ENCODE assay signal across 18 cellular contexts in the genomic region with DNA sequence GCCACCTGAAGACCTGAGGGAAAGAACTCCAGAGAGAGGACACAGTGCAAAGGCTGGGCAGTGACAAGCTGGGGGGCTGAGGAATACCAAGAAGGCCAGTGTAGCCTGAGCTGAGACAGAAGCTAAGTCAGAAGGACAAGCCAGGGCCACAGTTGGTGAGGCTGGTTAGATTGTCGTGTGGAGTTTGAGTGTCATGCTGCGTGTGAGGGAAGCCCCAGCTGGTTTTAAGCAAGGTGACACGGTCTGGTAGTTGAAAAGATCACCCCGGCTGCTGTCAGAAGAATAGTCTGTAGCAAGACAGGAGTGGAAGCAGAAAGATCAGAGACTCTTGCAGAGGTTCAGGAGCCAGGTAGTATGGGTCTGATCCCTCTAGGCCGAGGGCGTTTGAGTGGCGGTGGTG. TPM values are rescaled to one million over a fixed set of nuclear protein-coding genes. Genes with fewer than 3 reads are reported as not detected.
DNase-seq lines count a peak whose midpoint lies in the region; ATAC-seq and TF ChIP-seq lines count a peak whose summit lies in the region.
"Had no signal": no experiment of that assay in that cellular context is flagged by ENCODE, and none has a peak within 500 bp of the region (broad histone marks: within the 10 kb centered on the region; RNA-seq: fewer than 3 reads in every experiment).

No MANE protein-coding gene starts in this region.

- peak overlapping the region; percentile 30 for H3K27ac Mint-ChIP-seq in activated naive CD8-positive, alpha-beta T cell treated with anti-CD3 and anti-CD28 coated beads, Interleukin-2, amount 50 U/mL, for 24 hours
- peak overlapping the region; percentile 51 for H3K27ac Mint-ChIP-seq in type B pancreatic cell
- H3K27ac Mint-ChIP-seq: activated B cell treated with CpG ODN at 0.5 μM for 24 hours; activated naive CD4-positive, alpha-beta T cell treated with anti-CD3 and anti-CD28 coated beads, Interleukin-2, amount 50 U/mL, for 72 hours had no signal

- no peaks in the 10 kb centered on the region for H3K36me3 Mint-ChIP-seq in activated naive CD8-positive, alpha-beta T cell treated with anti-CD3 and anti-CD28 coated beads, Interleukin-2, amount 50 U/mL, for 24 hours (ENCODE audit: low read depth)
- peaks cover 4% of the 10 kb centered on the region for H3K36me3 Mint-ChIP-seq in type B pancreatic cell
- H3K36me3 Mint-ChIP-seq: activated naive CD4-positive, alpha-beta T cell treated with anti-CD3 and anti-CD28 coated beads, Interleukin-2, amount 50 U/mL, for 72 hours had no signal

- ATAC-seq in GM19397 (IDR thresholded peaks at IDR 0.05; ENCODE audit: unreplicated experiment): peak; percentile 64
- peak; percentile 53 for ATAC-seq in HG02870 (IDR thresholded peaks at IDR 0.05; ENCODE audit: unreplicated experiment)
- ATAC-seq in activated naive CD8-positive, alpha-beta T cell treated with anti-CD3 and anti-CD28 coated beads, Interleukin-2, amount 50 U/mL, for 24 hours: no peak
- ATAC-seq: activated naive CD4-positive, alpha-beta T cell treated with anti-CD3 and anti-CD28 coated beads, Interleukin-2, amount 50 U/mL, for 72 hours had no signal

- no peaks in the 10 kb centered on the region for H3K9me3 Mint-ChIP-seq in activated naive CD8-positive, alpha-beta T cell treated with anti-CD3 and anti-CD28 coated beads, Interleukin-2, amount 50 U/mL, for 24 hours
- peaks cover 6% of the 10 kb centered on the region for H3K9me3 Mint-ChIP-seq in type B pancreatic cell
- H3K9me3 Mint-ChIP-seq: activated B cell treated with CpG ODN at 0.5 μM for 24 hours; activated naive CD4-positive, alpha-beta T cell treated with anti-CD3 and anti-CD28 coated beads, Interleukin-2, amount 50 U/mL, for 72 hours; H9 had no signal

- TF ChIP-seq CTCF in type B pancreatic cell (conservative IDR thresholded peaks at IDR 0.05): no peak

- no peak for DNase-seq in activated naive CD8-positive, alpha-beta T cell treated with anti-CD3 and anti-CD28 coated beads, Interleukin-2, amount 50 U/mL, for 24 hours
- no peak for DNase-seq in type B pancreatic cell (ENCODE audit: extremely low spot score, unreplicated experiment)
- DNase-seq in NCI-H345 (lab: John Stamatoyannopoulos, UW): no peak
- no peak for DNase-seq in dedifferentiated amniotic fluid mesenchymal stem cell (ENCODE audit: extremely low spot score)
- DNase-seq in activated T-cell treated with anti-CD3 and anti-CD28 coated beads, Interleukin-2, amount 50 U/mL, for 1 hour: no peak
- DNase-seq: activated B cell treated with CpG ODN at 0.5 μM for 24 hours; activated CD8-positive, alpha-beta memory T cell treated with anti-CD3 and anti-CD28 coated beads, Interleukin-2, amount 50 U/mL, for 48 hours; C1 segment of cervical spinal cord; DND-41; effector CD8-positive, alpha-beta T cell; H9; left ventricle myocardium inferior; NCI-H1092; NCI-H2171 treated with DMSO at 0.1 percent for 48 hours; NK-92 treated with Interleukin-12 subunit alpha and Interleukin-12 subunit beta, amount 100 ng/mL, for 24 hours had no signal

- H3K27me3 Mint-ChIP-seq in activated naive CD8-positive, alpha-beta T cell treated with anti-CD3 and anti-CD28 coated beads, Interleukin-2, amount 50 U/mL, for 24 hours: peaks cover 4% of the 10 kb centered on the region
- peaks cover 30% of the 10 kb centered on the region for H3K27me3 Mint-ChIP-seq in type B pancreatic cell

- no peak overlapping the region for H3K4me3 Mint-ChIP-seq in activated naive CD8-positive, alpha-beta T cell treated with anti-CD3 and anti-CD28 coated beads, Interleukin-2, amount 50 U/mL, for 24 hours
- no peak overlapping the region for H3K4me3 Mint-ChIP-seq in type B pancreatic cell
- H3K4me3 Mint-ChIP-seq: activated B cell treated with CpG ODN at 0.5 μM for 24 hours, H9 had no signal

- peaks cover 54% of the 10 kb centered on the region for H3K4me1 Mint-ChIP-seq in activated naive CD8-positive, alpha-beta T cell treated with anti-CD3 and anti-CD28 coated beads, Interleukin-2, amount 50 U/mL, for 24 hours
- H3K4me1 Mint-ChIP-seq in type B pancreatic cell (ENCODE audit: unreplicated experiment): peaks cover 44% of the 10 kb centered on the region

RNA-seq across cellular contexts. Expression of a gene that starts 50.6 kb away (rescaled TPM):
- total RNA-seq in type B pancreatic cell (ENCODE audit: low replicate concordance): 5.4 and 7.0 TPM in 2 replicates
